Comparison of ENCODE assay signal across 30 cellular contexts in the genomic region with DNA sequence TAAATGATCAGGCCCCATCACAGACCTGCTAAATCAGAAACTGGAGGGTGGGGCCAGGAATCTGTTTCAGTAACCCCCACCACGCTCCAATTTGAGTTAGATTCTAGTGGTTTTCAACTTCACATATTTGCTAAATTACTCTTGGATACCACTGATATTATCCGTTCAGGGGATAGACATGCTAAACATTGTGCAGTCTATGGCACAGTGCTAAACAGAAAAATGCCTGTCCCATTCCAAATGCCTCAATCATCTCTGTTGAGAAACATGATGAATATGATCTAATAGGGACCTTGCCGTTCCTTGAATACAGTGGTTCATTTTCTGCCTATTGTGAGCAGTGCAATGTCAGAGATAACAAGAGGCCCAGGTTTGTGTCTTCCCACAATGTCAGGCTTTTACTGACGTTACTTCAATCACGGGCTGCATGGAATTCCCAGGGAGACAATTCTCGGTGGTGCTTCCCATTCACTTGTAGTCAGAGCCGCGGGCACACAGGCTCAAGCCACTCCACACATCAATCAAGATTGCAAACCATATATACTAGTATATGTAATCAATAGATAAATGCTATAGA. TPM values are rescaled to one million over a fixed set of nuclear protein-coding genes. Genes with fewer than 3 reads are reported as not detected.
"Had no signal": no experiment of that assay in that cellular context is flagged by ENCODE, and none has a peak within 500 bp of the region (broad histone marks: within the 10 kb centered on the region; RNA-seq: fewer than 3 reads in every experiment).

No MANE protein-coding gene starts in this region.

- H3K4me2 ChIP-seq: hepatocyte had no signal

- DNase-seq: activated CD4-positive, alpha-beta memory T cell treated with anti-CD3 and anti-CD28 coated beads for 36 hours; activated CD4-positive, alpha-beta T cell treated with anti-CD3 and anti-CD28 coated beads, Interleukin-2, amount 10 ng/mL, durations not matched to agents 24 days and 14 days; activated CD4-positive, CD25-positive, alpha-beta regulatory T cell; activated CD8-positive, alpha-beta memory T cell treated with anti-CD3 and anti-CD28 coated beads, Interleukin-2, amount 50 U/mL, for 4 hours; activated effector memory CD4-positive, alpha-beta T cell treated with anti-CD3 and anti-CD28 coated beads, Interleukin-2, amount 50 U/mL, for 16 hours; activated naive CD4-positive, alpha-beta T cell treated with anti-CD3 and anti-CD28 coated beads, Interleukin-2, amount 50 U/mL, for 16 hours; activated T-cell treated with anti-CD3 and anti-CD28 coated beads, Interleukin-2, amount 50 U/mL, for 1 hour; central memory CD4-positive, alpha-beta T cell; dermis blood vessel endothelial cell; effector CD8-positive, alpha-beta T cell; esophagus squamous epithelium; gastrocnemius medialis; left cardiac atrium; left ventricle myocardium superior; mucosa of descending colon; ovary; retina; stimulated activated CD4-positive, alpha-beta T cell treated with anti-CD3 and anti-CD28 coated beads, Interleukin-12 subunit alpha, Interleukin-12 subunit beta, amount 100 ng/mL, for 4 hours; stimulated activated CD4-positive, alpha-beta T cell treated with anti-CD3 and anti-CD28 coated beads, Interleukin-4, amount 100 ng/mL, for 1 hour; T-helper 1 cell; upper lobe of left lung had no signal

- H3K36me3 ChIP-seq: esophagus squamous epithelium, gastrocnemius medialis, neutrophil, ovary, thoracic aorta, upper lobe of left lung had no signal

- H3K9me3 ChIP-seq: gastrocnemius medialis, mucosa of descending colon, neutrophil, ovary, thoracic aorta, upper lobe of left lung had no signal

- H3K4me1 ChIP-seq: esophagus squamous epithelium, gastrocnemius medialis, upper lobe of left lung had no signal

- H3K27me3 ChIP-seq: esophagus squamous epithelium, gastrocnemius medialis, hepatocyte, neutrophil, ovary, upper lobe of left lung had no signal

- H2AFZ ChIP-seq: hepatocyte had no signal

- H3K27ac ChIP-seq: epithelial cell of prostate, esophagus squamous epithelium, gastrocnemius medialis, hepatocyte, neutrophil, ovary, skin epidermis, thoracic aorta, upper lobe of left lung had no signal

- ATAC-seq: gastrocnemius medialis, left cardiac atrium, left ventricle myocardium superior, mucosa of descending colon, sciatic nerve had no signal

- H3K4me3 ChIP-seq: esophagus squamous epithelium, gastrocnemius medialis, hepatocyte, mucosa of descending colon, ovary, skin epidermis, thoracic aorta, upper lobe of left lung had no signal

RNA-seq across cellular contexts. Expression of a gene that starts 52.7 kb away (rescaled TPM):
- total RNA-seq: activated CD4-positive, alpha-beta T cell treated with anti-CD3 and anti-CD28 coated beads, Interleukin-2, amount 10 ng/mL, durations not matched to agents 24 days and 14 days; activated CD8-positive, alpha-beta memory T cell treated with anti-CD3 and anti-CD28 coated beads for 36 hours; activated T-helper 1 cell treated with anti-CD3 and anti-CD28 coated beads, Interleukin-12 subunit alpha, Interleukin-12 subunit beta, Interleukin-2, Interleukin-4 antibody, amounts not matched to agents 30 ng/mL and 10 ng/mL and 1 ng/mL, durations not matched to agents 14 hours and 24 hours and 36 hours; dermis blood vessel endothelial cell; lung microvascular endothelial cell had no signal
